In the genomic region with DNA sequence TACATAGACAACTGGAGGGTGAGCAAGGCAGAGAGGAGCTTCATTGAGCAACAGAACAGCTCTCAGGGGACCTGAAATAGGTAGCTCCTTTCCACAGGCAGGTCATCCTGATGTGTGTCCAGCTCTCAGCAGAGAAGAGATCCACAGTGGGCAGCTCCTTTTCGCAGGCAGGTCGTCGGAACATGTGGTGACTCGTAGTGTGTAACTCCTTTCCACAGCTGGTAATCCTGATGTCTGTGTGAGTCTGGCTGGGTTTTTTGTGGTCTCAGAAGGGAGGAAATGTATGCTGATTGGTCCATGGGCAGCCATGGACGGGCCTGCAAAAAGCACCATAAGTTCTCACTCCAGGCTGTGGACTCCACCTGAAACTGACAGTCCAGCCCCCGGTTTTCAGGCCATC, we compare ENCODE assay signal across 20 cellular contexts.
"Had no signal": no experiment of that assay in that cellular context is flagged by ENCODE, and none has a peak within 500 bp of the region (broad histone marks: within the 10 kb centered on the region; RNA-seq: fewer than 3 reads in every experiment).

No MANE protein-coding gene starts in this region.

- ATAC-seq: activated T-cell treated with anti-CD3 and anti-CD28 coated beads, Interleukin-2, amount 50 U/mL, for 4 hours; left lung; sciatic nerve; stimulated activated naive B cell treated with anti-CD40 and anti-IgM and Interleukin-4, amounts not matched to agents 10 μg/mL and 1 μg/mL and 100 μg/mL, for 72 hours had no signal

- DNase-seq: activated CD4-positive, alpha-beta T cell treated with anti-CD3 and anti-CD28 coated beads for 1 hour; activated CD4-positive, alpha-beta T cell treated with anti-CD3 and anti-CD28 coated beads, Interleukin-2, amount 50 U/mL, for 1 hour; activated CD8-positive, alpha-beta memory T cell treated with anti-CD3 and anti-CD28 coated beads, Interleukin-2, amount 50 U/mL, for 48 hours; activated naive CD4-positive, alpha-beta T cell treated with Interleukin-2 at 50 U/mL for 16 hours; activated naive CD8-positive, alpha-beta T cell treated with anti-CD3 and anti-CD28 coated beads for 36 hours; activated T-cell treated with anti-CD3 and anti-CD28 coated beads, Interleukin-2, amount 50 U/mL, for 4 hours; amniotic stem cell; nephron progenitor cell; nucleus accumbens; stimulated activated CD4-positive, alpha-beta T cell treated with anti-CD3 and anti-CD28 coated beads, Interleukin-15, amount 100 ng/mL, for 24 hours; stimulated activated CD8-positive, alpha-beta memory T cell treated with anti-CD3 and anti-CD28 coated beads, Interleukin-4, amount 100 ng/mL, for 48 hours; stimulated activated naive B cell treated with anti-CD40 and anti-IgM and Interleukin-4, amounts not matched to agents 10 μg/mL and 1 μg/mL and 100 μg/mL, for 72 hours; T-helper 1 cell; transverse colon had no signal

- H3K4me3 ChIP-seq: cardiac muscle cell, left lung, smooth muscle cell, transverse colon had no signal

- FAIRE-seq: TTC549, urothelium cell line had no signal
